ENCODE assay signal across 8 cellular contexts in the genomic region with DNA sequence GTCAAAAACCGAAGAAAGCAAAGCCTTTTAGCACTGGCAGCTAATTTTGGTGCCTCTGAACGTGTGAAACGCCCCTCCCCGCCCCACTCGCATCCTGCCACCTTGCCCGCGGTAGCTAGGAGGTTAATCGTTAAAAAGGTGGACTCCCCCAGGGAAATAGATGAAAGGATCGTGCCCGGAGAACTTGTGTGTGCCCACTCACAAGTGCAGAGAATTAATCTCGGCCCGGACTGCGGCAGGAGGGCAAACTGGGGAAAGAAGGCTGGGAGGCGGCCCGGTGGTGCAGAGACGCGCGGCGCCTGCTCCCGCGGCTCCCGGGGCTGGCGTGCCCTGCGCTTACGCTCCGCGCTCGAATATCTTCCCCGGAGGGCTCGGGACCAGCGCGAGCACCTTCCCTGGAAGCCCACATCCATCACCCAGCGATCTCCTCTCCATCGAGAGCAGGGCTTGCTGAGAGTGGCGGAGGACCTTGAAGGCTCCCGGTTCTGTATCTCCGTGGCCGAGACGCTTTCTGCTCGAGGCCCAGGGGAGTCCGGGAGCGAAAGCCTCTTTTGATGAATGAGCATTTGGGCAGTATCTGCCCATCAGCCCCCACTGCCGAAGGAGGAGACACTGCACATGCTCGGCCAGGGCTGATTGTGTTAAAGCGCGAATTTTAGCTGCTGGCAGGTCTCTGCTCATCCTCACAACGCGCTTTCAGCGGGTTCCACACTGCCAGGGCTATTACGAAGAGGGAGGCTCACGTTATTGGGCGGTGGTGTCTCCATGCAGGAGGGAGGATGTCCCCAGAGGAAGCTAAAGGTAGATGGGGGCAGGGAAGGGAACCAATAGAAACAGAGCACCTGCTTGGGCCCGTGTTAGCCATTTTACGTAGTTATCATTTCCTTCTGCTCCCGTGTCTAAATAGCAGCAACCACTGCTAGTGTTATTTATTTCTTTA. TPM values are rescaled to one million over a fixed set of nuclear protein-coding genes. Genes with fewer than 3 reads are reported as not detected.
DNase-seq lines count a peak whose midpoint lies in the region; ATAC-seq and TF ChIP-seq lines count a peak whose summit lies in the region.

No MANE protein-coding gene starts in this region.

- H3K4me3 Mint-ChIP-seq in activated naive CD8-positive, alpha-beta T cell treated with anti-CD3 and anti-CD28 coated beads for 36 hours: peak overlapping the region; percentile 77
- peak overlapping the region; percentile 80 for H3K4me3 Mint-ChIP-seq in osteocyte (ENCODE audit: unreplicated experiment)

- WGBS in heart right ventricle, 2 donors: 3% methylated on average over 55 of the region's 55 CpGs

- H3K4me1 Mint-ChIP-seq in activated naive CD8-positive, alpha-beta T cell treated with anti-CD3 and anti-CD28 coated beads for 36 hours: peaks cover 10% of the 10 kb centered on the region
- peaks cover 13% of the 10 kb centered on the region for H3K4me1 Mint-ChIP-seq in osteocyte (ENCODE audit: unreplicated experiment)

- peak; percentile 28 for DNase-seq in 8988T
- peak; percentile 73 for DNase-seq in NCI-H510A treated with DMSO at 0.1 percent for 48 hours (lab: John Stamatoyannopoulos, UW)
- DNase-seq in activated naive CD8-positive, alpha-beta T cell treated with anti-CD3 and anti-CD28 coated beads for 36 hours: peak; percentile 19
- peak in 1 of 2 donors; percentile 16 for DNase-seq in heart right ventricle
- no peak for DNase-seq in osteocyte (ENCODE audit: extremely low spot score, unreplicated experiment)
- DNase-seq in HT-29 (ENCODE audit: low spot score): no peak

- H3K9me3 Mint-ChIP-seq in activated naive CD8-positive, alpha-beta T cell treated with anti-CD3 and anti-CD28 coated beads for 36 hours: no peaks in the 10 kb centered on the region
- H3K9me3 Mint-ChIP-seq in osteocyte (ENCODE audit: unreplicated experiment): peaks cover 6% of the 10 kb centered on the region

- TF ChIP-seq CTCF in heart right ventricle (IDR thresholded peaks at IDR 0.05) (no peak), osteocyte (IDR thresholded peaks at IDR 0.05) (no peak)

- no peaks in the 10 kb centered on the region for H3K9me3 ChIP-seq in heart right ventricle

- H3K4me1 ChIP-seq in heart right ventricle: peaks cover 0 to 22% (median 14%) of the 10 kb centered on the region in 9 donors

- peak overlapping the region; percentile 22 to 62 (median 57) for H3K4me3 ChIP-seq in heart right ventricle

- intact Hi-C loops in heart right ventricle (cut with DNase I): no loop called here

- no peaks in the 10 kb centered on the region for H3K36me3 Mint-ChIP-seq in activated naive CD8-positive, alpha-beta T cell treated with anti-CD3 and anti-CD28 coated beads for 36 hours
- peaks cover 4% of the 10 kb centered on the region for H3K36me3 Mint-ChIP-seq in osteocyte (ENCODE audit: unreplicated experiment)

- peaks cover 0 to 72% (median 37%) of the 10 kb centered on the region in 7 donors for H3K27me3 ChIP-seq in heart right ventricle

- H3K27ac ChIP-seq in heart right ventricle: peak overlapping the region in 1 of 10 donors; percentile 8

- no peak for TF ChIP-seq POLR2A in GM18505 (IDR thresholded peaks at IDR 0.05; ENCODE audit: borderline replicate concordance, extremely low read depth, insufficient read depth, insufficient read length)

- no peak overlapping the region for H3K27ac Mint-ChIP-seq in activated naive CD8-positive, alpha-beta T cell treated with anti-CD3 and anti-CD28 coated beads for 36 hours
- H3K27ac Mint-ChIP-seq in osteocyte (ENCODE audit: unreplicated experiment): no peak overlapping the region

- no peaks in the 10 kb centered on the region for H3K36me3 ChIP-seq in heart right ventricle

- ATAC-seq in GM18505 (IDR thresholded peaks at IDR 0.05; ENCODE audit: unreplicated experiment) (peak; percentile 54), HG02973 (IDR thresholded peaks at IDR 0.05; ENCODE audit: unreplicated experiment) (peak; percentile 35), heart right ventricle (peak; percentile 51 to 85 (median 78))

- peaks cover 69% of the 10 kb centered on the region for H3K27me3 Mint-ChIP-seq in activated naive CD8-positive, alpha-beta T cell treated with anti-CD3 and anti-CD28 coated beads for 36 hours
- peaks cover 78% of the 10 kb centered on the region for H3K27me3 Mint-ChIP-seq in osteocyte (ENCODE audit: unreplicated experiment)

RNA-seq across cellular contexts. Expression of a gene that starts 1.3 kb away (rescaled TPM):
- total RNA-seq in activated naive CD8-positive, alpha-beta T cell treated with anti-CD3 and anti-CD28 coated beads for 36 hours: not detected
- total RNA-seq in heart right ventricle: under 1 TPM in 2 of 10 donors, not detected in 8; 0.11 to 0.17 TPM
- under 1 TPM; 0.03 to 0.51 TPM for polyA plus RNA-seq in heart right ventricle
- total RNA-seq in osteocyte: not detected in 2 replicates
- 0.33 and 0.52 TPM in 2 replicates for total RNA-seq in HT-29 (2014; rRNA removed; shearing (Covaris generic))

Comparison
In these comparisons a context has a peak if more than half of its experiments do, and no peak if none do; other contexts are left out.
1. DNase-seq: peak in 8988T (single experiment), NCI-H510A treated with DMSO at 0.1 percent for 48 hours (single experiment) and activated naive CD8-positive, alpha-beta T cell treated with anti-CD3 and anti-CD28 coated beads for 36 hours (single experiment); none in osteocyte (single experiment) and HT-29 (single experiment).
2. Peak in every context shown above with its lines, with median percentiles within 50 percentile points of each other: ATAC-seq.